ENCODE assay signal across 21 cellular contexts in genomic region chr11:112161012-112161411, GRCh38. TPM values are rescaled to one million over a fixed set of nuclear protein-coding genes. Genes with fewer than 3 reads are reported as not detected.
DNase-seq lines count a peak whose midpoint lies in the region; ATAC-seq, FAIRE-seq and TF ChIP-seq lines count a peak whose summit lies in the region.
"Had no signal": no experiment of that assay in that cellular context is flagged by ENCODE, and none has a peak within 500 bp of the region (broad histone marks: within the 10 kb centered on the region; RNA-seq: fewer than 3 reads in every experiment).

No MANE protein-coding gene starts in this region.

- no peaks in the 10 kb centered on the region for H3K23me2 ChIP-seq in H9 (ENCODE audit: insufficient read length, low read depth, low read length, poor library complexity, severe bottlenecking)

- no peak overlapping the region for H3T11ph ChIP-seq in H9 (ENCODE audit: low read length)

- no peaks in the 10 kb centered on the region for H3K27me3 ChIP-seq in adrenal gland
- no peaks in the 10 kb centered on the region for H3K27me3 ChIP-seq in keratinocyte (ENCODE audit: control insufficient read depth, extremely low read depth, insufficient read depth, low read length)
- no peaks in the 10 kb centered on the region for H3K27me3 ChIP-seq in H9 (ENCODE audit: insufficient read depth, low read length)
- H3K27me3 ChIP-seq: neural progenitor cell, spleen, upper lobe of left lung had no signal

- H3K4ac ChIP-seq in H9 (ENCODE audit: low read depth, low read length): no peak overlapping the region

- no peak overlapping the region for H3K18ac ChIP-seq in H9 (ENCODE audit: insufficient read length, low read depth, low read length)

- ATAC-seq in A549: no peak
- ATAC-seq: stimulated activated naive B cell treated with anti-CD40 and anti-IgM and Interleukin-4, amounts not matched to agents 10 μg/mL and 1 μg/mL and 100 μg/mL, for 72 hours had no signal

- no peak overlapping the region for H2AFZ ChIP-seq in keratinocyte (ENCODE audit: control insufficient read depth, low read length)
- H2AFZ ChIP-seq in H9 (ENCODE audit: low read length): no peak overlapping the region
- H2AFZ ChIP-seq: neural progenitor cell had no signal

- H3K56ac ChIP-seq in H9 (ENCODE audit: insufficient read length, low read depth, low read length): no peak overlapping the region

- H2BK20ac ChIP-seq in H9 (ENCODE audit: low read depth, low read length, poor library complexity, severe bottlenecking): no peak overlapping the region

- no peak overlapping the region for H3K27ac Mint-ChIP-seq in H9
- H3K27ac Mint-ChIP-seq: activated CD4-positive, alpha-beta T cell treated with anti-CD3 and anti-CD28 coated beads, Interleukin-2, amount 10 ng/mL, durations not matched to agents 24 days and 14 days; activated naive CD4-positive, alpha-beta T cell treated with anti-CD3 and anti-CD28 coated beads, Interleukin-2, amount 10 ng/mL, durations not matched to agents 7 days and 5 days; brain; neural progenitor cell; stimulated activated naive B cell treated with anti-CD40 and anti-IgM and Interleukin-4, amounts not matched to agents 10 μg/mL and 1 μg/mL and 100 μg/mL, for 72 hours had no signal

- H3K4me3 Mint-ChIP-seq in H9: no peak overlapping the region
- H3K4me3 Mint-ChIP-seq: activated CD4-positive, alpha-beta T cell treated with anti-CD3 and anti-CD28 coated beads, Interleukin-2, amount 10 ng/mL, durations not matched to agents 24 days and 14 days; activated naive CD4-positive, alpha-beta T cell treated with anti-CD3 and anti-CD28 coated beads, Interleukin-2, amount 10 ng/mL, durations not matched to agents 7 days and 5 days; brain; neural progenitor cell; stimulated activated naive B cell treated with anti-CD40 and anti-IgM and Interleukin-4, amounts not matched to agents 10 μg/mL and 1 μg/mL and 100 μg/mL, for 72 hours had no signal

- H4K91ac ChIP-seq in H9 (ENCODE audit: insufficient read length, low read depth, low read length): no peak overlapping the region

- no peaks in the 10 kb centered on the region for H3K36me3 Mint-ChIP-seq in H9 (ENCODE audit: insufficient read depth in 1 of 3, low read depth in 3 of 3)
- H3K36me3 Mint-ChIP-seq: activated naive CD4-positive, alpha-beta T cell treated with anti-CD3 and anti-CD28 coated beads, Interleukin-2, amount 10 ng/mL, durations not matched to agents 7 days and 5 days; brain; neural progenitor cell had no signal

- POLR2A ChIA-PET in A549 (lab: Yijun Ruan, JAX): no interaction called here

- peaks cover 7 to 8% of the 10 kb centered on the region in 2 experiments for H3K4me1 Mint-ChIP-seq in H9
- H3K4me1 Mint-ChIP-seq: neural progenitor cell had no signal

- H3K9me3 ChIP-seq in A549 (no peaks in the 10 kb centered on the region), adrenal gland (replicated peaks in 1 of 3) (no peaks in the 10 kb centered on the region), keratinocyte (ENCODE audit: control insufficient read depth, low read depth, low read length) (no peaks in the 10 kb centered on the region), H9 (ENCODE audit: control insufficient read depth, low read depth, low read length) (no peaks in the 10 kb centered on the region)
- H3K9me3 ChIP-seq: spleen, upper lobe of left lung had no signal

- H2BK12ac ChIP-seq in H9 (ENCODE audit: insufficient read length, low read depth, low read length): no peak overlapping the region

- dilution Hi-C loops in keratinocyte (cut with MboI; ENCODE audit: extremely low pct_ligation_motif_present, low sequenced_read_pairs): no loop called here

- H3K23ac ChIP-seq in H9 (ENCODE audit: insufficient read length, low read depth, low read length): no peak overlapping the region

- FAIRE-seq in A549 (lab: Jason Lieb, UNC): no peak
- FAIRE-seq in keratinocyte (lab: Jason Lieb, UNC): no peak
- FAIRE-seq: frontal cortex, GM12891, TTC549 had no signal

- H3K9me1 ChIP-seq in keratinocyte (ENCODE audit: control insufficient read depth, extremely low read depth, insufficient read depth, low read length): no peaks in the 10 kb centered on the region

- H3K79me2 ChIP-seq in keratinocyte (ENCODE audit: control insufficient read depth, insufficient read depth, low read length): peaks cover 52% of the 10 kb centered on the region
- no peaks in the 10 kb centered on the region for H3K79me2 ChIP-seq in H9 (ENCODE audit: insufficient read depth, low read length)

- no peaks in the 10 kb centered on the region for H3K27me3 Mint-ChIP-seq in H9 (ENCODE audit: low read depth)

- no peak overlapping the region for H4K5ac ChIP-seq in H9 (ENCODE audit: insufficient read length, low read depth, low read length)

- TF ChIP-seq EP300 in A549 (IDR thresholded peaks at IDR 0.05): no peak

- H3K4me1 ChIP-seq in A549 (peaks cover 73% of the 10 kb centered on the region), adrenal gland (replicated peaks in 1 of 2) (peaks cover 0 to 3% of the 10 kb centered on the region in 2 donors), keratinocyte (ENCODE audit: control insufficient read depth, extremely low read depth, insufficient read depth, low read length) (peaks cover 61% of the 10 kb centered on the region), H9 (ENCODE audit: insufficient read depth, low read length) (no peaks in the 10 kb centered on the region)

- peak overlapping the region; percentile 85 to 86 for H3K27ac ChIP-seq in A549
- H3K27ac ChIP-seq in adrenal gland: peak overlapping the region in 3 of 5 donors; percentile 15 to 45 (median 21)
- peak overlapping the region; percentile 96 for H3K27ac ChIP-seq in keratinocyte (ENCODE audit: control insufficient read depth, insufficient read depth, low read length)
- no peak overlapping the region for H3K27ac ChIP-seq in H9 (ENCODE audit: insufficient read length, low read depth, low read length)
- H3K27ac ChIP-seq: neural progenitor cell had no signal

- CTCF ChIA-PET in A549 (lab: Yijun Ruan, JAX): no interaction called here

- H2BK5ac ChIP-seq in H9 (ENCODE audit: insufficient read length, low read length): no peak overlapping the region

- H2AK5ac ChIP-seq in H9 (ENCODE audit: insufficient read length, low read length): no peak overlapping the region

- H3K4me2 ChIP-seq in A549 (peak overlapping the region; percentile 86), keratinocyte (ENCODE audit: control insufficient read depth, extremely low read depth, insufficient read depth, low read depth, low read length) (peak overlapping the region; percentile 94), H9 (ENCODE audit: insufficient read depth, insufficient read length, low read length) (no peak overlapping the region)
- H3K4me2 ChIP-seq: neural progenitor cell had no signal

- no peak for TF ChIP-seq CTCF in A549 (IDR thresholded peaks at IDR 0.05)
- TF ChIP-seq CTCF in adrenal gland (IDR thresholded peaks at IDR 0.05): no peak
- TF ChIP-seq CTCF in keratinocyte (optimal IDR thresholded peaks at IDR 0.05 in 1 of 3, IDR thresholded peaks at IDR 0.05 in 1 of 3, conservative IDR thresholded peaks at IDR 0.05 in 1 of 3; ENCODE audit: extremely low read depth in 1 of 3, insufficient read depth in 2 of 3, low read length in 3 of 3): no peak
- no peak for TF ChIP-seq CTCF in H9 (conservative IDR thresholded peaks at IDR 0.05)

- no peak overlapping the region for H2BK15ac ChIP-seq in H9 (ENCODE audit: low read depth, low read length)

- H4K20me1 ChIP-seq in keratinocyte (ENCODE audit: control insufficient read depth, extremely low read depth, insufficient read depth, low read length) (no peaks in the 10 kb centered on the region), H9 (ENCODE audit: control insufficient read depth, insufficient read depth, insufficient read length) (no peaks in the 10 kb centered on the region)

- TF ChIP-seq POLR2A in A549 (IDR thresholded peaks at IDR 0.05; ENCODE audit: low read length) (no peak), adrenal gland (IDR thresholded peaks at IDR 0.05) (no peak)

- H3K9ac ChIP-seq in keratinocyte (ENCODE audit: control insufficient read depth, extremely low read depth, insufficient read depth, low read length): peak overlapping the region; percentile 93
- no peak overlapping the region for H3K9ac ChIP-seq in H9 (ENCODE audit: extremely low read depth, insufficient read length, low read length)
- H3K9ac ChIP-seq: neural progenitor cell had no signal

- intact Hi-C loops in adrenal gland (cut with DNase I): no loop called here

- H2BK120ac ChIP-seq in H9 (ENCODE audit: low read depth, low read length, poor library complexity, severe bottlenecking): no peak overlapping the region

- DNase-seq in A549 (ENCODE audit: low read depth in 1 of 2, low spot score in 1 of 2) (no peak), LHCN-M2 (ENCODE audit: low read depth) (peak; percentile 18), adrenal gland (no peak), keratinocyte (ENCODE audit: low read depth, low spot score) (no peak), T-helper 9 cell (no peak), H9 (no peak), epidermal melanocyte (ENCODE audit: insufficient read length, low spot score) (no peak), NCI-H526 treated with DMSO at 0.1 percent for 48 hours (lab: John Stamatoyannopoulos, UW) (no peak)
- DNase-seq: activated CD4-positive, alpha-beta T cell treated with anti-CD3 and anti-CD28 coated beads, Interleukin-2, amount 10 ng/mL, durations not matched to agents 24 days and 14 days; activated naive CD4-positive, alpha-beta T cell treated with anti-CD3 and anti-CD28 coated beads, Interleukin-2, amount 10 ng/mL, durations not matched to agents 7 days and 5 days; H7; NCI-H1092 treated with DMSO at 0.1 percent for 48 hours; NCI-H2171 treated with DMSO at 0.1 percent for 48 hours; spleen; stimulated activated naive B cell treated with anti-CD40 and anti-IgM and Interleukin-4, amounts not matched to agents 10 μg/mL and 1 μg/mL and 100 μg/mL, for 72 hours; upper lobe of left lung had no signal

- H3K4me3 ChIP-seq in A549 (peak overlapping the region; percentile 80; the same call in 1 of the 3 replicates), adrenal gland (no peak overlapping the region), keratinocyte (ENCODE audit: control insufficient read depth in 2 of 3, extremely low read depth in 1 of 3, insufficient read depth in 2 of 3, low read depth in 1 of 3, low read length in 3 of 3) (peak overlapping the region; percentile 64 to 99 (median 92))
- H3K4me3 ChIP-seq: neural progenitor cell had no signal

- no peak for TF ChIP-seq RAD21 in A549 (conservative IDR thresholded peaks at IDR 0.05 in 1 of 2, IDR thresholded peaks at IDR 0.05 in 1 of 2)

- 41% methylated on average over 1 of the region's 1 CpG for WGBS in A549 (ENCODE audit: missing lambda C conversion rate)
- WGBS in adrenal gland, 4 donors: 38 to 61% (median 45%) methylated on average over 1 of the region's 1 CpG
- WGBS in H9 (ENCODE audit: extremely low coverage, insufficient read length, low lambda C conversion rate): no CpG with 5 or more reads among the region's 1 CpG

- H3K79me1 ChIP-seq in H9 (ENCODE audit: insufficient read depth, low read depth, low read length, poor library complexity, severe bottlenecking): no peaks in the 10 kb centered on the region

- H3K9me3 Mint-ChIP-seq in H9: no peaks in the 10 kb centered on the region
- H3K9me3 Mint-ChIP-seq: activated CD4-positive, alpha-beta T cell treated with anti-CD3 and anti-CD28 coated beads, Interleukin-2, amount 10 ng/mL, durations not matched to agents 24 days and 14 days; activated naive CD4-positive, alpha-beta T cell treated with anti-CD3 and anti-CD28 coated beads, Interleukin-2, amount 10 ng/mL, durations not matched to agents 7 days and 5 days; brain; neural progenitor cell; stimulated activated naive B cell treated with anti-CD40 and anti-IgM and Interleukin-4, amounts not matched to agents 10 μg/mL and 1 μg/mL and 100 μg/mL, for 72 hours had no signal

- no peaks in the 10 kb centered on the region for H3K36me3 ChIP-seq in adrenal gland (replicated peaks in 1 of 2)
- H3K36me3 ChIP-seq in keratinocyte (ENCODE audit: control insufficient read depth in 2 of 2, extremely low read depth in 1 of 2, insufficient read depth in 2 of 2, low read length in 2 of 2): no peaks in the 10 kb centered on the region
- H3K36me3 ChIP-seq: neural progenitor cell, spleen, upper lobe of left lung had no signal

- H3K14ac ChIP-seq in H9 (ENCODE audit: insufficient read depth, low read length): no peak overlapping the region

- no peak overlapping the region for H4K8ac ChIP-seq in H9 (replicated peaks; ENCODE audit: insufficient read length, low read depth, low read length)

RNA-seq across cellular contexts. Expression of gene IL18, which starts 2.9 kb away (rescaled TPM):
- polyA plus RNA-seq in A549 (2011; rRNA removed): 87.1 and 95.5 TPM in 2 replicates
- polyA plus RNA-seq in A549 (2012; cell fraction: cytosol; rRNA removed): 35.4 and 37.2 TPM in 2 replicates
- polyA plus RNA-seq in A549 (2012; cell fraction: nucleus; rRNA removed): 10.9 and 18.7 TPM in 2 replicates
- polyA plus RNA-seq in A549 (2017; fragmentation: RNase III; extraction: RNeasy Plus Mini Kit Qiagen cat#74134 plus additional on column Dnase treatment): 114 to 122 TPM (median 119 TPM) in 3 replicates
- polyA minus RNA-seq in A549 (2011; rRNA and poly(A)+ RNA removed): 22.6 and 26.6 TPM in 2 replicates
- 0.23 and 1.2 TPM in 2 replicates for total RNA-seq in LHCN-M2 (2014; rRNA removed)
- 0.39 TPM for polyA plus RNA-seq in LHCN-M2 (2012)
- 10 to 100 TPM in 5 of 8 donors, 1 to 10 TPM in 3; 6.3 to 49.4 (median 12.7) TPM for total RNA-seq in adrenal gland
- polyA plus RNA-seq in adrenal gland: 10 to 100 TPM in 2 of 3 donors, 1 to 10 TPM in 1; 5.3 to 25.9 (median 11.8) TPM
- polyA plus RNA-seq in keratinocyte: 117 to 205 TPM (median 161 TPM) in 3 replicates
- polyA plus RNA-seq in keratinocyte (2011; ENCODE audit: low read depth): 793 TPM
- 162 and 291 TPM in 2 replicates for polyA plus RNA-seq in keratinocyte (2011; cell fraction: cytosol; rRNA removed)
- polyA plus RNA-seq in keratinocyte (2011; cell fraction: nucleus; rRNA removed): 146 and 197 TPM in 2 replicates
- polyA plus RNA-seq in keratinocyte (2012; ENCODE audit: low replicate concordance): 120 and 252 TPM in 2 replicates
- polyA minus RNA-seq in keratinocyte: 22.3 to 75.6 TPM (median 54.2 TPM) in 3 replicates
- 69.1 TPM for polyA minus RNA-seq in keratinocyte (2011; cell fraction: cytosol; rRNA and poly(A)+ RNA removed)
- 35.8 and 62.9 TPM in 2 replicates for polyA minus RNA-seq in keratinocyte (2011; cell fraction: nucleus; rRNA and poly(A)+ RNA removed)
- total RNA-seq in H9 (2021): 0.31 TPM in 1 of 2 replicates, not detected in the other
- total RNA-seq: H7 had no signal

RNA-seq across cellular contexts. Expression of gene TEX12, which starts 6.2 kb away (rescaled TPM):
- polyA plus RNA-seq in A549 (2011; rRNA removed) (not detected in 2 replicates), A549 (2017; fragmentation: RNase III; extraction: RNeasy Plus Mini Kit Qiagen cat#74134 plus additional on column Dnase treatment) (not detected in 3 replicates), adrenal gland (under 1 TPM in 1 of 3 donors, not detected in 2; 0.07 TPM), keratinocyte (not detected in 3 replicates)
- polyA plus RNA-seq in A549 (2012; cell fraction: cytosol; rRNA removed): not detected in 2 replicates
- not detected in 2 replicates for polyA plus RNA-seq in A549 (2012; cell fraction: nucleus; rRNA removed)
- polyA minus RNA-seq in A549 (2011; rRNA and poly(A)+ RNA removed): not detected in 2 replicates
- total RNA-seq in LHCN-M2 (2014; rRNA removed) (not detected in 2 replicates), adrenal gland (not detected), H9 (2021) (0.22 and 0.31 TPM in 2 replicates)
- not detected for polyA plus RNA-seq in LHCN-M2 (2012)
- polyA plus RNA-seq in keratinocyte (2011; ENCODE audit: low read depth): 0.47 TPM
- not detected in 2 replicates for polyA plus RNA-seq in keratinocyte (2011; cell fraction: cytosol; rRNA removed)
- not detected in 2 replicates for polyA plus RNA-seq in keratinocyte (2011; cell fraction: nucleus; rRNA removed)
- polyA plus RNA-seq in keratinocyte (2012; ENCODE audit: low replicate concordance): 1.4 TPM in 1 of 2 replicates, not detected in the other
- not detected in 3 replicates for polyA minus RNA-seq in keratinocyte
- polyA minus RNA-seq in keratinocyte (2011; cell fraction: cytosol; rRNA and poly(A)+ RNA removed): not detected
- not detected in 2 replicates for polyA minus RNA-seq in keratinocyte (2011; cell fraction: nucleus; rRNA and poly(A)+ RNA removed)
- total RNA-seq: activated CD4-positive, alpha-beta T cell treated with anti-CD3 and anti-CD28 coated beads, Interleukin-2, amount 10 ng/mL, durations not matched to agents 24 days and 14 days; frontal cortex had no signal

RNA-seq across cellular contexts. Expression of gene BCO2, which starts 14.3 kb away (rescaled TPM):
- polyA plus RNA-seq in A549 (2011; rRNA removed) (1.9 and 2.1 TPM in 2 replicates), A549 (2017; fragmentation: RNase III; extraction: RNeasy Plus Mini Kit Qiagen cat#74134 plus additional on column Dnase treatment) (0.79 to 1.8 TPM (median 1.3 TPM) in 3 replicates), adrenal gland (100 to 1,000 TPM in 1 of 3 donors, 10 to 100 TPM in 2; 40.4 to 139 (median 91.1) TPM), keratinocyte (0.37 to 0.51 TPM (median 0.40 TPM) in 3 replicates)
- 0.25 and 0.28 TPM in 2 replicates for polyA plus RNA-seq in A549 (2012; cell fraction: cytosol; rRNA removed)
- 0.47 and 0.49 TPM in 2 replicates for polyA plus RNA-seq in A549 (2012; cell fraction: nucleus; rRNA removed)
- polyA minus RNA-seq in A549 (2011; rRNA and poly(A)+ RNA removed): 0.58 and 0.63 TPM in 2 replicates
- total RNA-seq in LHCN-M2 (2014; rRNA removed) (0.19 and 0.23 TPM in 2 replicates), adrenal gland (10 to 100 TPM; 26.0 to 72.6 (median 47.1) TPM), H9 (2021) (0.31 and 0.44 TPM in 2 replicates)
- 0.13 TPM for polyA plus RNA-seq in LHCN-M2 (2012)
- 43.7 TPM for polyA plus RNA-seq in keratinocyte (2011; ENCODE audit: low read depth)
- 0.22 TPM in 1 of 2 replicates, not detected in the other for polyA plus RNA-seq in keratinocyte (2011; cell fraction: cytosol; rRNA removed)
- polyA plus RNA-seq in keratinocyte (2011; cell fraction: nucleus; rRNA removed): 1.1 and 1.6 TPM in 2 replicates
- 0.45 and 22.2 TPM in 2 replicates for polyA plus RNA-seq in keratinocyte (2012; ENCODE audit: low replicate concordance)
- polyA minus RNA-seq in keratinocyte: 0.10 to 0.42 TPM in 2 of 3 replicates, not detected in the other
- polyA minus RNA-seq in keratinocyte (2011; cell fraction: cytosol; rRNA and poly(A)+ RNA removed): not detected
- polyA minus RNA-seq in keratinocyte (2011; cell fraction: nucleus; rRNA and poly(A)+ RNA removed): 0.95 and 1.1 TPM in 2 replicates

Comparison
In these comparisons a context has a peak if more than half of its experiments do, and no peak if none do; other contexts are left out.
1. H3K4me3 ChIP-seq: peak in A549 (single experiment) and keratinocyte (3 of 3); none in adrenal gland (0 of 4).
2. RNA of gene BCO2, which starts 14.3 kb away (total RNA-seq): 26.0 to 72.6 TPM in adrenal gland; 0.31 to 0.44 TPM in H9 and 0.19 to 0.23 TPM in LHCN-M2; every median in the first group is over 10 times any median in the second.